Comparison of ENCODE assay signal across 1 cellular context in the genomic region with DNA sequence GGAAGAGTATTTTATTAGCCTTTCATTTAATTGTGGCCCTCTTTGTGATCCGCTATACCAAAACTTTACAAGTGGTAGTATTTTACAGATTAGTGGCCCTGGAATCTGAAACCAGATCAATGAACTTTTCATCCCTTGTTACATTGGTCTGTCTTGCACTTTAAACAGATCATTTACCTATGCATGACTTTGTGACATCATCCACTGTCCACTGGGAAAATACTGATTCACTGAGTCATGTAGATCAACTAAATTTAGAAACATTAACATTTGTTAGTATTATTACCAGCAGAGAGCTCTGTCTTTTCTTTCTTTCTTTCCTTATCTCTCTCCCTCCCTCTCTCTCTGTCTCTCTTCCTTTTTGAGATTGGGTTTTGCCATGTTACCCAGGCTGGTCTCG.
TF ChIP-seq lines count a peak whose summit lies in the region.

No MANE protein-coding gene starts in this region.

TF ChIP-seq in HepG2, 621 proteins besides CTCF, POLR2A, EP300 and RAD21 (continued from another document):
- TF ChIP-seq ZNF318 (CRISPR knock-in tag; IDR thresholded peaks at IDR 0.05) (no peak), ZNF343 (CRISPR knock-in tag; IDR thresholded peaks at IDR 0.05) (no peak), ZNF281 (CRISPR knock-in tag; IDR thresholded peaks at IDR 0.05; ENCODE audit: borderline replicate concordance) (no peak), HNRNPUL1 (IDR thresholded peaks at IDR 0.05; ENCODE audit: low read depth, low read length) (no peak), SYNCRIP (IDR thresholded peaks at IDR 0.05; ENCODE audit: insufficient read depth, low read depth, low read length) (no peak), ADNP (CRISPR knock-in tag; IDR thresholded peaks at IDR 0.05) (no peak), ZNF142 (CRISPR knock-in tag; IDR thresholded peaks at IDR 0.05) (no peak), ZBTB7B (CRISPR knock-in tag; IDR thresholded peaks at IDR 0.05) (no peak), ZNF382 (CRISPR knock-in tag; IDR thresholded peaks at IDR 0.05; ENCODE audit: borderline replicate concordance) (no peak), RFXANK (CRISPR knock-in tag; IDR thresholded peaks at IDR 0.05) (no peak), LCORL (IDR thresholded peaks at IDR 0.05) (no peak), LCORL (CRISPR knock-in tag; IDR thresholded peaks at IDR 0.05) (no peak), ZSCAN30 (CRISPR knock-in tag; IDR thresholded peaks at IDR 0.05) (no peak), XRCC5 (optimal IDR thresholded peaks at IDR 0.05; ENCODE audit: low read length) (no peak), MTA3 (CRISPR knock-in tag; IDR thresholded peaks at IDR 0.05) (no peak), ARNT (IDR thresholded peaks at IDR 0.05) (no peak)
